In the genomic region with DNA sequence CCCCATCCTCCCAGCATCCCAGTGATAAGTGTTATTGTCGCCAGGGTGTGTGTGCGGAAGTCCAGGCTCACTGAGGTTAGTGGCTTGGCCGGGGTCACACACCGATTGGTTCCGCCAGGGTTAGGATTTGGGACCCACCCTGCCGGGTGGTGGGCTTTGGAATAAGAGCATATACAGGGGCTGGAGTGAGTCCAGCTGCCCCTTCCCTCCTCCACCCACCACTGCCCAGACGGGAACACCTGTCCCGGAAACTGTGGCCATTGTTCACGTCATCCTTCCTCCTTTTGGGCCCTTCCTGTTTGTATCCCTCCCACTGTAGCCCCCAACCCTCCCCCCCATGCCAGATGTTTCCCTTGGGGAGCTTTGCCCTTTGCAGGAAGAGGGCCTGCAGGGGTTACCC, we compare ENCODE assay signal across 21 cellular contexts. TPM values are rescaled to one million over a fixed set of nuclear protein-coding genes. Genes with fewer than 3 reads are reported as not detected.
A peak's percentile ranks its signal among the peaks of the same experiment; 100 is the strongest.
DNase-seq lines count a peak whose midpoint lies in the region; ATAC-seq, FAIRE-seq and TF ChIP-seq lines count a peak whose summit lies in the region.
"Had no signal": no experiment of that assay in that cellular context is flagged by ENCODE, and none has a peak within 500 bp of the region (broad histone marks: within the 10 kb centered on the region; RNA-seq: fewer than 3 reads in every experiment).

No MANE protein-coding gene starts in this region.

- H3K27ac ChIP-seq in endothelial cell of umbilical vein (ENCODE audit: insufficient read depth, low read depth, low read length) = peak overlapping the region; percentile 69
- H3K27ac ChIP-seq in testis = no peak overlapping the region
- H3K27ac ChIP-seq: dorsolateral prefrontal cortex, KMS-11, thoracic aorta had no signal

- DNase-seq in GM12891 (ENCODE audit: insufficient read length, low spot score) (no peak), NAMALWA (ENCODE audit: low spot score) (peak; percentile 85), endothelial cell of umbilical vein (ENCODE audit: low read depth, low spot score) (peak; percentile 71), testis (no peak)
- no peak for DNase-seq in activated CD4-positive, alpha-beta memory T cell treated with anti-CD3 and anti-CD28 coated beads for 36 hours
- DNase-seq: activated CD4-positive, alpha-beta T cell treated with anti-CD3 and anti-CD28 coated beads for 36 hours; dorsolateral prefrontal cortex; foreskin melanocyte; left colon; mucosa of descending colon; NCI-H1092; NCI-H2081 treated with DMSO at 0.1 percent for 48 hours; occipital lobe; stimulated activated CD4-positive, alpha-beta T cell treated with anti-CD3 and anti-CD28 coated beads, Interleukin-15, amount 100 ng/mL, for 24 hours; SW 1271 had no signal

- no TSS peak for BruUV-seq in endothelial cell of umbilical vein (replicated peaks; lab: Mats Ljungman, UMichigan)

- peak overlapping the region; percentile 78 for H3K4me3 Mint-ChIP-seq in stimulated activated memory B cell treated with anti-CD40 and anti-IgM and Interleukin-4, amounts not matched to agents 10 μg/mL and 1 μg/mL and 100 μg/mL, for 72 hours
- no peak overlapping the region for H3K4me3 Mint-ChIP-seq in activated CD4-positive, alpha-beta memory T cell treated with anti-CD3 and anti-CD28 coated beads for 36 hours
- H3K4me3 Mint-ChIP-seq: activated CD4-positive, alpha-beta T cell treated with anti-CD3 and anti-CD28 coated beads for 36 hours had no signal

- intact Hi-C loops in endothelial cell of umbilical vein (cut with micrococcal nuclease) (loop anchor here (1.0 to 10.0 kb wide), 3 partner anchors 8 to 624 kb away; partner anchors contain the start of gene PDLIM7), testis (cut with DNase I; ENCODE audit: low total_unique reads) (no loop called here)
- intact Hi-C loops in activated CD4-positive, alpha-beta memory T cell treated with anti-CD3 and anti-CD28 coated beads for 36 hours (cut with micrococcal nuclease) = no loop called here

- peaks cover 22% of the 10 kb centered on the region for H3K36me3 Mint-ChIP-seq in stimulated activated memory B cell treated with anti-CD40 and anti-IgM and Interleukin-4, amounts not matched to agents 10 μg/mL and 1 μg/mL and 100 μg/mL, for 72 hours
- peaks cover 2% of the 10 kb centered on the region for H3K36me3 Mint-ChIP-seq in activated CD4-positive, alpha-beta memory T cell treated with anti-CD3 and anti-CD28 coated beads for 36 hours

- H3K9me3 ChIP-seq in endothelial cell of umbilical vein (replicated peaks; ENCODE audit: control insufficient read depth, insufficient read depth, low read length) (no peaks in the 10 kb centered on the region), testis (no peaks in the 10 kb centered on the region)
- H3K9me3 ChIP-seq: mucosa of descending colon, thoracic aorta had no signal

- H3K9ac ChIP-seq in endothelial cell of umbilical vein (replicated peaks; ENCODE audit: extremely low read depth, insufficient read depth, low read length) = peak overlapping the region; percentile 12
- H3K9ac ChIP-seq: KMS-11 had no signal

- no peak for TF ChIP-seq CTCF in endothelial cell of umbilical vein (IDR thresholded peaks at IDR 0.05; ENCODE audit: extremely low read depth in 1 of 2, insufficient read depth in 1 of 2, low read depth in 1 of 2, low read length in 2 of 2)
- no peak for TF ChIP-seq CTCF in testis (IDR thresholded peaks at IDR 0.05)

- FAIRE-seq in GM12891 (lab: Jason Lieb, UNC) (peak; percentile 96), endothelial cell of umbilical vein (lab: Jason Lieb, UNC) (peak; percentile 83)

- dilution Hi-C loops in endothelial cell of umbilical vein (cut with MboI; ENCODE audit: extremely low pct_ligation_motif_present, low sequenced_read_pairs) = no loop called here

- peak overlapping the region; percentile 96 for H3K27ac Mint-ChIP-seq in stimulated activated memory B cell treated with anti-CD40 and anti-IgM and Interleukin-4, amounts not matched to agents 10 μg/mL and 1 μg/mL and 100 μg/mL, for 72 hours
- no peak overlapping the region for H3K27ac Mint-ChIP-seq in activated CD4-positive, alpha-beta memory T cell treated with anti-CD3 and anti-CD28 coated beads for 36 hours
- H3K27ac Mint-ChIP-seq: activated CD4-positive, alpha-beta T cell treated with anti-CD3 and anti-CD28 coated beads for 36 hours; activated T-helper 2 cell treated with anti-CD3 and anti-CD28 coated beads, Interferon-gamma antibody, Interleukin-2, Interleukin-4, amounts not matched to agents 10 μg/mL and 5 μg/mL and 100 μg/mL, durations not matched to agents 14 hours and 24 hours and 36 hours had no signal

- H3K79me2 ChIP-seq in endothelial cell of umbilical vein (ENCODE audit: control insufficient read depth, insufficient read depth, low read length) = peaks cover 9% of the 10 kb centered on the region

- H3K27me3 Mint-ChIP-seq in stimulated activated memory B cell treated with anti-CD40 and anti-IgM and Interleukin-4, amounts not matched to agents 10 μg/mL and 1 μg/mL and 100 μg/mL, for 72 hours = no peaks in the 10 kb centered on the region
- H3K27me3 Mint-ChIP-seq in activated CD4-positive, alpha-beta memory T cell treated with anti-CD3 and anti-CD28 coated beads for 36 hours = peaks cover 3% of the 10 kb centered on the region

- CTCF ChIA-PET in endothelial cell of umbilical vein (lab: Charles Lee) = interaction anchor here (0.9 to 1.3 kb wide), 5 partner anchors 11 to 43 kb away, joined by 3 to 4 read pairs (median 4); partner anchors contain the start of gene NHP2
- CTCF ChIA-PET in activated CD4-positive, alpha-beta memory T cell treated with anti-CD3 and anti-CD28 coated beads for 36 hours (lab: Charles Lee) = interaction anchor here (1.6 kb wide), 1 partner anchor 41 kb away, joined by 5 read pairs; no protein-coding TSS in a partner anchor

- H3K27me3 ChIP-seq in endothelial cell of umbilical vein (ENCODE audit: control insufficient read depth in 2 of 2, insufficient read depth in 2 of 2, low read length in 2 of 2) = no peaks in the 10 kb centered on the region
- no peaks in the 10 kb centered on the region for H3K27me3 ChIP-seq in testis

- no peak overlapping the region for H3K4me3 ChIP-seq in endothelial cell of umbilical vein (replicated peaks in 1 of 3; ENCODE audit: insufficient read depth in 1 of 3, low read depth in 1 of 3, low read length in 3 of 3)
- H3K4me3 ChIP-seq in testis = no peak overlapping the region
- H3K4me3 ChIP-seq: dorsolateral prefrontal cortex, mucosa of descending colon, thoracic aorta had no signal

- peaks cover 78% of the 10 kb centered on the region for H3K4me1 Mint-ChIP-seq in stimulated activated memory B cell treated with anti-CD40 and anti-IgM and Interleukin-4, amounts not matched to agents 10 μg/mL and 1 μg/mL and 100 μg/mL, for 72 hours
- peaks cover 35% of the 10 kb centered on the region for H3K4me1 Mint-ChIP-seq in activated CD4-positive, alpha-beta memory T cell treated with anti-CD3 and anti-CD28 coated beads for 36 hours (ENCODE audit: low read depth)

- POLR2A ChIA-PET in endothelial cell of umbilical vein (lab: Charles Lee) = interaction anchor here (0.5 to 1.0 kb wide), 2 partner anchors 25 to 38 kb away, joined by 3 to 7 read pairs; no protein-coding TSS in a partner anchor
- POLR2A ChIA-PET in activated CD4-positive, alpha-beta memory T cell treated with anti-CD3 and anti-CD28 coated beads for 36 hours (lab: Charles Lee) = interaction anchor here (0.6 to 0.9 kb wide), 2 partner anchors 28 to 34 kb away, joined by 3 to 4 read pairs; no protein-coding TSS in a partner anchor

- 72 to 88% methylated on average over 4 to 9 of the region's 9 CpGs for WGBS in testis, 2 donors

- H3K4me2 ChIP-seq in endothelial cell of umbilical vein (ENCODE audit: insufficient read depth, low read length) = peak overlapping the region; percentile 30
- H3K4me2 ChIP-seq: KMS-11 had no signal

- no peaks in the 10 kb centered on the region for H3K9me3 Mint-ChIP-seq in stimulated activated memory B cell treated with anti-CD40 and anti-IgM and Interleukin-4, amounts not matched to agents 10 μg/mL and 1 μg/mL and 100 μg/mL, for 72 hours
- no peaks in the 10 kb centered on the region for H3K9me3 Mint-ChIP-seq in activated CD4-positive, alpha-beta memory T cell treated with anti-CD3 and anti-CD28 coated beads for 36 hours
- H3K9me3 Mint-ChIP-seq: activated T-helper 2 cell treated with anti-CD3 and anti-CD28 coated beads, Interferon-gamma antibody, Interleukin-2, Interleukin-4, amounts not matched to agents 10 μg/mL and 5 μg/mL and 100 μg/mL, durations not matched to agents 14 hours and 24 hours and 36 hours had no signal

- no peak overlapping the region for H2AFZ ChIP-seq in endothelial cell of umbilical vein (ENCODE audit: low read depth, low read length)

- H3K4me1 ChIP-seq in endothelial cell of umbilical vein (ENCODE audit: control insufficient read depth, extremely low read depth, insufficient read depth, low read length) (peaks cover 47% of the 10 kb centered on the region), testis (peaks cover 18% of the 10 kb centered on the region)

- TF ChIP-seq POLR2A in GM12891 (IDR thresholded peaks at IDR 0.05; ENCODE audit: low read depth, low read length) = no peak
- peak; percentile 25 for TF ChIP-seq POLR2A in endothelial cell of umbilical vein (IDR thresholded peaks at IDR 0.05; ENCODE audit: low read depth, low read length)
- no peak for TF ChIP-seq POLR2A in testis (IDR thresholded peaks at IDR 0.05)

- no peaks in the 10 kb centered on the region for H3K9me1 ChIP-seq in endothelial cell of umbilical vein (replicated peaks; ENCODE audit: control insufficient read depth, extremely low read depth, insufficient read depth, low read length)

- H4K20me1 ChIP-seq in endothelial cell of umbilical vein (replicated peaks; ENCODE audit: control insufficient read depth, extremely low read depth, insufficient read depth, low read length) = no peaks in the 10 kb centered on the region

- ATAC-seq in stimulated activated memory B cell treated with anti-CD40 and anti-IgM and Interleukin-4, amounts not matched to agents 10 μg/mL and 1 μg/mL and 100 μg/mL, for 72 hours = no peak
- ATAC-seq in HG03342 (IDR thresholded peaks at IDR 0.05; ENCODE audit: unreplicated experiment) = no peak
- ATAC-seq: activated CD4-positive, alpha-beta T cell treated with anti-CD3 and anti-CD28 coated beads for 36 hours; left colon; mucosa of descending colon; right cardiac atrium had no signal

- H3K36me3 ChIP-seq in endothelial cell of umbilical vein (ENCODE audit: control insufficient read depth in 2 of 2, extremely low read depth in 1 of 2, insufficient read depth in 2 of 2, low read length in 2 of 2) (peaks cover 0 to 21% of the 10 kb centered on the region in 2 experiments), testis (ENCODE audit: low read depth, missing control alignments) (no peaks in the 10 kb centered on the region)
- H3K36me3 ChIP-seq: thoracic aorta had no signal

RNA-seq across cellular contexts. Expression of gene N4BP3, which starts 5.0 kb away (rescaled TPM):
- 3.8 TPM for polyA plus RNA-seq in GM12891 (2012; ENCODE audit: low read depth, missing spikeins)
- total RNA-seq in endothelial cell of umbilical vein (38.2 and 40.3 TPM in 2 replicates), testis (1 to 10 TPM; 3.2 to 3.6 TPM)
- polyA plus RNA-seq in endothelial cell of umbilical vein (11.8 and 12.5 TPM in 2 replicates), testis (ENCODE audit: insufficient read depth, low read depth, low replicate concordance) (1.4 TPM)
- 8.3 and 10.6 TPM in 2 replicates for polyA plus RNA-seq in endothelial cell of umbilical vein (2011; cell fraction: cytosol; rRNA removed)
- polyA plus RNA-seq in endothelial cell of umbilical vein (2011; cell fraction: nucleus; rRNA removed) = 22.0 TPM in 2 replicates
- 2.4 and 3.4 TPM in 2 replicates for polyA plus RNA-seq in endothelial cell of umbilical vein (2012)
- polyA minus RNA-seq in endothelial cell of umbilical vein = 13.2 and 16.2 TPM in 2 replicates
- 0.82 TPM for polyA minus RNA-seq in endothelial cell of umbilical vein (2011; cell fraction: cytosol; rRNA and poly(A)+ RNA removed)
- 13.2 and 19.0 TPM in 2 replicates for polyA minus RNA-seq in endothelial cell of umbilical vein (2011; cell fraction: nucleus; rRNA and poly(A)+ RNA removed)
- 1 to 10 TPM; 3.2 TPM for total RNA-seq in activated CD4-positive, alpha-beta memory T cell treated with anti-CD3 and anti-CD28 coated beads for 36 hours

RNA-seq across cellular contexts. Expression of gene RMND5B, which starts 12.5 kb away (rescaled TPM):
- polyA plus RNA-seq in GM12891 (2012; ENCODE audit: low read depth, missing spikeins) = 21.7 TPM
- total RNA-seq in endothelial cell of umbilical vein = 34.2 and 38.2 TPM in 2 replicates
- 37.2 and 40.2 TPM in 2 replicates for polyA plus RNA-seq in endothelial cell of umbilical vein
- 37.4 and 40.0 TPM in 2 replicates for polyA plus RNA-seq in endothelial cell of umbilical vein (2011; cell fraction: cytosol; rRNA removed)
- polyA plus RNA-seq in endothelial cell of umbilical vein (2011; cell fraction: nucleus; rRNA removed) = 56.5 and 63.0 TPM in 2 replicates
- 11.9 and 17.7 TPM in 2 replicates for polyA plus RNA-seq in endothelial cell of umbilical vein (2012)
- 37.4 and 48.4 TPM in 2 replicates for polyA minus RNA-seq in endothelial cell of umbilical vein
- 29.2 TPM for polyA minus RNA-seq in endothelial cell of umbilical vein (2011; cell fraction: cytosol; rRNA and poly(A)+ RNA removed)
- polyA minus RNA-seq in endothelial cell of umbilical vein (2011; cell fraction: nucleus; rRNA and poly(A)+ RNA removed) = 23.2 and 24.3 TPM in 2 replicates
- total RNA-seq in testis = 100 to 1,000 TPM in 1 of 2 donors, 10 to 100 TPM in 1; 73.0 to 102 TPM
- 181 TPM for polyA plus RNA-seq in testis (ENCODE audit: insufficient read depth, low read depth, low replicate concordance)
- total RNA-seq in activated CD4-positive, alpha-beta memory T cell treated with anti-CD3 and anti-CD28 coated beads for 36 hours = 10 to 100 TPM; 32.0 to 34.9 TPM

RNA-seq across cellular contexts. Expression of gene NHP2, which starts 35.3 kb away (rescaled TPM):
- 273 TPM for polyA plus RNA-seq in GM12891 (2012; ENCODE audit: low read depth, missing spikeins)
- total RNA-seq in endothelial cell of umbilical vein (205 and 210 TPM in 2 replicates), testis (100 to 1,000 TPM; 132 to 208 TPM)
- polyA plus RNA-seq in endothelial cell of umbilical vein (202 and 220 TPM in 2 replicates), testis (ENCODE audit: insufficient read depth, low read depth, low replicate concordance) (105 TPM)
- polyA plus RNA-seq in endothelial cell of umbilical vein (2011; cell fraction: cytosol; rRNA removed) = 245 and 324 TPM in 2 replicates
- polyA plus RNA-seq in endothelial cell of umbilical vein (2011; cell fraction: nucleus; rRNA removed) = 87.5 and 117 TPM in 2 replicates
- polyA plus RNA-seq in endothelial cell of umbilical vein (2012) = 197 and 224 TPM in 2 replicates
- polyA minus RNA-seq in endothelial cell of umbilical vein = 50.8 and 57.1 TPM in 2 replicates
- polyA minus RNA-seq in endothelial cell of umbilical vein (2011; cell fraction: cytosol; rRNA and poly(A)+ RNA removed) = 130 TPM
- polyA minus RNA-seq in endothelial cell of umbilical vein (2011; cell fraction: nucleus; rRNA and poly(A)+ RNA removed) = 25.5 and 36.5 TPM in 2 replicates
- total RNA-seq in activated CD4-positive, alpha-beta memory T cell treated with anti-CD3 and anti-CD28 coated beads for 36 hours = 100 to 1,000 TPM; 231 to 246 TPM

Comparison
In these comparisons a context has a peak if more than half of its experiments do, and no peak if none do; other contexts are left out.
1. DNase-seq: peak in NAMALWA (single experiment) and endothelial cell of umbilical vein (single experiment); none in GM12891 (single experiment), testis (single experiment) and activated CD4-positive, alpha-beta memory T cell treated with anti-CD3 and anti-CD28 coated beads for 36 hours (single experiment).